ENCODE assay signal across 9 cellular contexts in genomic region chr19:40549007-40549708, GRCh38. TPM values are rescaled to one million over a fixed set of nuclear protein-coding genes. Genes with fewer than 3 reads are reported as not detected.
A peak's percentile ranks its signal among the peaks of the same experiment; 100 is the strongest.
DNase-seq lines count a peak whose midpoint lies in the region; TF ChIP-seq lines count a peak whose summit lies in the region.
"Had no signal": no experiment of that assay in that cellular context is flagged by ENCODE, and none has a peak within 500 bp of the region (broad histone marks: within the 10 kb centered on the region; RNA-seq: fewer than 3 reads in every experiment).

No MANE protein-coding gene starts in this region.

- intact Hi-C loops in stomach (cut with DNase I; ENCODE audit: low total_unique reads) = loop anchor here (5.0 kb wide), 1 partner anchor 83 kb away; no protein-coding TSS in a partner anchor

- DNase-seq in GM12864 (ENCODE audit: low read depth) (no peak), NCI-H345 (lab: John Stamatoyannopoulos, UW) (peak; percentile 93), nephron progenitor cell (peak; percentile 92), stomach (peak; percentile 72), cerebellar nuclear complex (lab: John Stamatoyannopoulos, UW) (no peak), NCI-H2171 treated with DMSO at 0.1 percent for 48 hours (lab: John Stamatoyannopoulos, UW) (no peak)
- DNase-seq in activated CD4-positive, alpha-beta memory T cell treated with anti-CD3 and anti-CD28 coated beads, Interleukin-2, amount 10 ng/mL, durations not matched to agents 7 days and 5 days = peak; percentile 71
- peak; percentile 65 for DNase-seq in effector CD8-positive, alpha-beta T cell (lab: John Stamatoyannopoulos, UW)

- H3K9me3 Mint-ChIP-seq in activated CD4-positive, alpha-beta memory T cell treated with anti-CD3 and anti-CD28 coated beads, Interleukin-2, amount 10 ng/mL, durations not matched to agents 7 days and 5 days = peaks cover 3% of the 10 kb centered on the region
- H3K9me3 Mint-ChIP-seq in nephron progenitor cell = peaks cover 10% of the 10 kb centered on the region

- no peak for TF ChIP-seq EP300 in stomach (IDR thresholded peaks at IDR 0.05)

- CTCF ChIA-PET in activated CD4-positive, alpha-beta memory T cell treated with anti-CD3 and anti-CD28 coated beads, Interleukin-2, amount 10 ng/mL, durations not matched to agents 7 days and 5 days (lab: Charles Lee) = interaction anchor here (0.6 to 2.6 kb wide), 11 partner anchors 13 to 1293 kb away, joined by 3 to 17 read pairs (median 5); no protein-coding TSS in a partner anchor

- no peak overlapping the region for H3K27ac ChIP-seq in stomach

- WGBS in stomach, 5 donors = 5 to 15% (median 6%) methylated on average over 13 to 43 of the region's 43 CpGs

- H3K4me1 Mint-ChIP-seq in activated CD4-positive, alpha-beta memory T cell treated with anti-CD3 and anti-CD28 coated beads, Interleukin-2, amount 10 ng/mL, durations not matched to agents 7 days and 5 days = peaks cover 8% of the 10 kb centered on the region
- H3K4me1 Mint-ChIP-seq in nephron progenitor cell = no peaks in the 10 kb centered on the region

- no peaks in the 10 kb centered on the region for H3K36me3 Mint-ChIP-seq in activated CD4-positive, alpha-beta memory T cell treated with anti-CD3 and anti-CD28 coated beads, Interleukin-2, amount 10 ng/mL, durations not matched to agents 7 days and 5 days (ENCODE audit: low read depth)
- H3K36me3 Mint-ChIP-seq in nephron progenitor cell (ENCODE audit: low read depth) = no peaks in the 10 kb centered on the region

- POLR2A ChIA-PET in activated CD4-positive, alpha-beta memory T cell treated with anti-CD3 and anti-CD28 coated beads, Interleukin-2, amount 10 ng/mL, durations not matched to agents 7 days and 5 days (lab: Charles Lee) = interaction anchor here (1.1 kb wide), 1 partner anchor 15 kb away, joined by 3 read pairs; no protein-coding TSS in a partner anchor

- no peaks in the 10 kb centered on the region for H3K36me3 ChIP-seq in stomach

- no peak for TF ChIP-seq POLR2A in stomach (IDR thresholded peaks at IDR 0.05)

- H3K27me3 Mint-ChIP-seq in activated CD4-positive, alpha-beta memory T cell treated with anti-CD3 and anti-CD28 coated beads, Interleukin-2, amount 10 ng/mL, durations not matched to agents 7 days and 5 days = peaks cover 48% of the 10 kb centered on the region
- peaks cover 86% of the 10 kb centered on the region for H3K27me3 Mint-ChIP-seq in nephron progenitor cell (ENCODE audit: low read depth, poor library complexity)

- peaks cover 0 to 61% (median 23%) of the 10 kb centered on the region in 3 donors for H3K27me3 ChIP-seq in stomach

- H3K4me1 ChIP-seq in stomach = peaks cover 0 to 16% (median 11%) of the 10 kb centered on the region in 4 donors

- peak; percentile 55 for TF ChIP-seq CTCF in GM12864 (IDR thresholded peaks at IDR 0.05; ENCODE audit: low read depth, low read length, missing control alignments)
- TF ChIP-seq CTCF in nephron progenitor cell (IDR thresholded peaks at IDR 0.05) = peak; percentile 42
- TF ChIP-seq CTCF in stomach (IDR thresholded peaks at IDR 0.05) = peak in 4 of 7 experiments; percentile 8 to 62 (median 38)

- no peak overlapping the region for H3K27ac Mint-ChIP-seq in activated CD4-positive, alpha-beta memory T cell treated with anti-CD3 and anti-CD28 coated beads, Interleukin-2, amount 10 ng/mL, durations not matched to agents 7 days and 5 days
- H3K27ac Mint-ChIP-seq in nephron progenitor cell = no peak overlapping the region
- H3K27ac Mint-ChIP-seq: dendritic cell treated with granulocyte-macrophage colony-stimulating factor and Interleukin-4, amounts not matched to agents 40 ng/mL and 50 ng/mL, for 4 days had no signal

- H3K4me3 ChIP-seq in GM12864 (ENCODE audit: low read depth, low read length) (no peak overlapping the region), stomach (no peak overlapping the region)

- H3K4me3 Mint-ChIP-seq in activated CD4-positive, alpha-beta memory T cell treated with anti-CD3 and anti-CD28 coated beads, Interleukin-2, amount 10 ng/mL, durations not matched to agents 7 days and 5 days = no peak overlapping the region
- peak overlapping the region; percentile 36 for H3K4me3 Mint-ChIP-seq in nephron progenitor cell
- H3K4me3 Mint-ChIP-seq: dendritic cell treated with granulocyte-macrophage colony-stimulating factor and Interleukin-4, amounts not matched to agents 40 ng/mL and 50 ng/mL, for 4 days had no signal

- peaks cover 0 to 5% (median 0%) of the 10 kb centered on the region in 4 donors for H3K9me3 ChIP-seq in stomach

RNA-seq across cellular contexts. Expression of gene SHKBP1, which starts 27.5 kb away (rescaled TPM):
- total RNA-seq in activated CD4-positive, alpha-beta memory T cell treated with anti-CD3 and anti-CD28 coated beads, Interleukin-2, amount 10 ng/mL, durations not matched to agents 7 days and 5 days = 100 to 1,000 TPM; 139 to 150 TPM
- total RNA-seq in stomach = 100 to 1,000 TPM in 1 of 5 donors, 10 to 100 TPM in 4; 15.8 to 102 (median 70.6) TPM
- 10 to 100 TPM; 76.1 to 95.7 (median 79.9) TPM for polyA plus RNA-seq in stomach

RNA-seq across cellular contexts. Expression of gene LTBP4, which starts 52.0 kb away (rescaled TPM):
- total RNA-seq in activated CD4-positive, alpha-beta memory T cell treated with anti-CD3 and anti-CD28 coated beads, Interleukin-2, amount 10 ng/mL, durations not matched to agents 7 days and 5 days = 100 to 1,000 TPM; 121 to 122 TPM
- 1,000 to 10,000 TPM in 1 of 5 donors, 100 to 1,000 TPM in 3, 10 to 100 TPM in 1; 79.0 to 1,027 (median 190) TPM for total RNA-seq in stomach
- polyA plus RNA-seq in stomach = 100 to 1,000 TPM in 1 of 3 donors, 10 to 100 TPM in 2; 66.1 to 102 (median 98.6) TPM

Comparison
In these comparisons a context has a peak if more than half of its experiments do, and no peak if none do; other contexts are left out.
1. DNase-seq: peak in NCI-H345 (single experiment), activated CD4-positive, alpha-beta memory T cell treated with anti-CD3 and anti-CD28 coated beads, Interleukin-2, amount 10 ng/mL, durations not matched to agents 7 days and 5 days (single experiment), effector CD8-positive, alpha-beta T cell (single experiment), nephron progenitor cell (single experiment) and stomach (single experiment); none in GM12864 (single experiment), cerebellar nuclear complex (0 of 2) and NCI-H2171 treated with DMSO at 0.1 percent for 48 hours (single experiment).
2. Peak in every context shown above with its lines, with median percentiles within 50 percentile points of each other: CTCF ChIP-seq.